In the genomic region with DNA sequence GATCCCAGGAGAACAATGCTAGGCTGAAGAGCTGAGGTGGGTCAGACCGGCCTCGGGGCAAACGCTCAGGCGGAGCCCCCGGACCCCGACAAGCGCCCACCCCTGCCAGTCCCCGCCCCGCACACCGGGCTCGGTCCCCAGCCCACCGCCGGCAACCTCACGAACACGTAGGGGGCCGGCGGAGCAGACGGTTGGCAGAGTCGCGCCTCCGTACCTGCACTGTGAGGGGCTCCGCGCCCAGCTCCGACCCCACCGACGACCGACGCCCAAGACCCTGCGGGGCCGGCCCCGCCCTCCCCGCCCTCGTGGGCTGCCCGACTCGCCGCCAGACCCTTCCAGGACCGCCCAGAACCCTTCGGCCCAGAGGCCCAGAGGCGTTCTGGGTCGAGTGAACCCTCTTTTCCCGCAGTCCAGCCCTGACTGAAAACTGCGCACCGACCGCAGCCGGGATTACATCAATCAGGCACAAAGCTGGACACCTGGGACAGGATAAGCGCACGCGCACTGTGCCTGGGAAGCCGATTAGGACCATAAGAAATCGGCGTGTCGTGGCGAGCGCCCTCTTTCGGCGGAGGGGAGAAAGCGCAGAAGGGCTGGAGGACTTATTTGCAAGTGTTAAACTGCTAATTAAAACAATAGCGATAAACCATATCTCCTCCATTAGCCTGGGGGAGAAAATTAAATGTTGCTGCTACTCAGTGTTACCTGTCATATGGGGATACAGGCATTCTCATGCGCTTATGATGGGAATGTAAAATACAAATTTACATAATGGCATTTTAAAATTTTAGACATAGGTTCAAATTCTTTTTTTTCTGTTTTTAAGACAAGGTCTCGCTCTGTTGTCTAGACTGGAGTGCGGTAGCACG, we compare ENCODE assay signal across 8 cellular contexts. TPM values are rescaled to one million over a fixed set of nuclear protein-coding genes. Genes with fewer than 3 reads are reported as not detected.
DNase-seq lines count a peak whose midpoint lies in the region; ATAC-seq and TF ChIP-seq lines count a peak whose summit lies in the region.

No MANE protein-coding gene starts in this region.

- POLR2A ChIA-PET in PC-9 (lab: Charles Lee; ENCODE audit: unreplicated experiment) = interaction anchor here (0.5 to 0.7 kb wide), 3 partner anchors 49 to 655 kb away, joined by 3 to 4 read pairs (median 3); a partner anchor contains a TSS

- peaks cover 10% of the 10 kb centered on the region for H4K20me1 ChIP-seq in PC-9 (ENCODE audit: insufficient read depth)

- ATAC-seq in GM21515 (IDR thresholded peaks at IDR 0.05; ENCODE audit: unreplicated experiment) = peak; percentile 67
- ATAC-seq in activated T-cell treated with anti-CD3 and anti-CD28 coated beads, Interleukin-2, amount 50 U/mL, for 4 hours = peak; percentile 92 to 94

- H3K4me3 Mint-ChIP-seq in activated T-cell treated with anti-CD3 and anti-CD28 coated beads, Interleukin-2, amount 50 U/mL, for 4 hours = no peak overlapping the region

- peak overlapping the region; percentile 98 for H3K4me2 ChIP-seq in PC-9

- H3K27me3 ChIP-seq in PC-9 (ENCODE audit: insufficient read depth, low read depth) = no peaks in the 10 kb centered on the region
- no peaks in the 10 kb centered on the region for H3K27me3 ChIP-seq in esophagus muscularis mucosa

- no peaks in the 10 kb centered on the region for H3K36me3 ChIP-seq in PC-9 (ENCODE audit: low read depth)
- H3K36me3 ChIP-seq in esophagus muscularis mucosa = no peaks in the 10 kb centered on the region

- peaks cover 45% of the 10 kb centered on the region for H3K79me2 ChIP-seq in PC-9 (ENCODE audit: low read depth)

- peak; percentile 47 for TF ChIP-seq POLR2A in esophagus muscularis mucosa (IDR thresholded peaks at IDR 0.05; ENCODE audit: low read depth)

- no peaks in the 10 kb centered on the region for H3K36me3 Mint-ChIP-seq in activated T-cell treated with anti-CD3 and anti-CD28 coated beads, Interleukin-2, amount 50 U/mL, for 4 hours (ENCODE audit: insufficient read depth)

- TF ChIP-seq CTCF in PC-9 (conservative IDR thresholded peaks at IDR 0.05) (peak; percentile 99), esophagus muscularis mucosa (IDR thresholded peaks at IDR 0.05) (peak; percentile 98)

- H3K4me1 Mint-ChIP-seq in activated T-cell treated with anti-CD3 and anti-CD28 coated beads, Interleukin-2, amount 50 U/mL, for 4 hours (ENCODE audit: low read depth) = no peaks in the 10 kb centered on the region

- H2AFZ ChIP-seq in PC-9 = peak overlapping the region; percentile 92

- H3K9me3 ChIP-seq in PC-9 (ENCODE audit: insufficient read depth, low read depth) (no peaks in the 10 kb centered on the region), esophagus muscularis mucosa (no peaks in the 10 kb centered on the region)

- no peaks in the 10 kb centered on the region for H3K9me2 ChIP-seq in PC-9 (ENCODE audit: insufficient read depth)

- TF ChIP-seq EP300 in esophagus muscularis mucosa (IDR thresholded peaks at IDR 0.05) = no peak

- in situ Hi-C loops in KBM-7 (cut with MboI; ENCODE audit: low pct_unique_long_range_greater_than_20kb, low sequenced_read_pairs) = no loop called here

- BruUV-seq in PC-9 (replicated peaks; lab: Mats Ljungman, UMichigan) = no TSS peak

- WGBS in esophagus muscularis mucosa = 1% methylated on average over 18 of the region's 62 CpGs

- H3K4me3 ChIP-seq in PC-9 (peak overlapping the region; percentile 90), esophagus muscularis mucosa (peak overlapping the region; percentile 70 to 94 (median 84))

- H3K27ac ChIP-seq in PC-9 (peak overlapping the region; percentile 69), esophagus muscularis mucosa (replicated peaks in 1 of 4) (peak overlapping the region; percentile 88 to 93 (median 91))

- DNase-seq in DMS 273 (lab: John Stamatoyannopoulos, UW; ENCODE audit: unreplicated experiment) (peak; percentile 96), KBM-7 (peak; percentile 92), PC-9 (peak; percentile 82 to 89), esophagus muscularis mucosa (ENCODE audit: extremely low spot score) (peak; percentile 97), myocyte (ENCODE audit: low read depth) (peak; percentile 92)
- peak; percentile 95 for DNase-seq in activated T-cell treated with anti-CD3 and anti-CD28 coated beads, Interleukin-2, amount 50 U/mL, for 4 hours
- peak; percentile 82 to 83 for DNase-seq in stimulated activated CD8-positive, alpha-beta memory T cell treated with anti-CD3 and anti-CD28 coated beads, Interleukin-7, amount 100 ng/mL, for 48 hours (ENCODE audit: extremely low read depth in 1 of 2, low read depth in 1 of 2)

- H3K27me3 Mint-ChIP-seq in activated T-cell treated with anti-CD3 and anti-CD28 coated beads, Interleukin-2, amount 50 U/mL, for 4 hours (ENCODE audit: low read depth) = peaks cover 5% of the 10 kb centered on the region

- no peaks in the 10 kb centered on the region for H3F3A ChIP-seq in PC-9 (ENCODE audit: insufficient read depth, low read depth)

- CTCF ChIA-PET in PC-9 (lab: Charles Lee) = interaction anchor here (0.5 to 0.7 kb wide), 5 partner anchors 17 to 367 kb away, joined by 3 to 13 read pairs (median 4); no protein-coding TSS in a partner anchor

- H3K4me1 ChIP-seq in PC-9 (replicated peaks; ENCODE audit: insufficient read depth) (peaks cover 19% of the 10 kb centered on the region), esophagus muscularis mucosa (peaks cover 40 to 49% (median 47%) of the 10 kb centered on the region in 4 donors)

- no peaks in the 10 kb centered on the region for H3K9me3 Mint-ChIP-seq in activated T-cell treated with anti-CD3 and anti-CD28 coated beads, Interleukin-2, amount 50 U/mL, for 4 hours

- intact Hi-C loops in PC-9 (cut with micrococcal nuclease; ENCODE audit: unreplicated experiment) (loop anchor here (1.0 kb wide), 1 partner anchor 29 kb away; a partner anchor contains a TSS), esophagus muscularis mucosa (cut with DNase I) (loop anchor here (10.0 kb wide), 2 partner anchors 57 to 137 kb away; no protein-coding TSS in a partner anchor)

RNA-seq across cellular contexts. Expression of a gene that starts 11.7 kb away (rescaled TPM):
- total RNA-seq in PC-9 (2021) (130 and 147 TPM in 2 replicates), esophagus muscularis mucosa (100 to 1,000 TPM; 136 to 188 (median 162) TPM), myocyte (121 and 123 TPM in 2 replicates)
- 10 to 100 TPM; 94.4 to 97.7 (median 97.6) TPM for total RNA-seq in activated T-cell treated with anti-CD3 and anti-CD28 coated beads, Interleukin-2, amount 50 U/mL, for 4 hours
- 183 TPM for polyA plus RNA-seq in myocyte (2012)

RNA-seq across cellular contexts. Expression of a gene that starts 29.6 kb away (rescaled TPM):
- total RNA-seq in PC-9 (2021) (9.8 and 12.0 TPM in 2 replicates), esophagus muscularis mucosa (1 to 10 TPM in 3 of 4 donors, under 1 TPM in 1; 0.66 to 4.6 (median 3.2) TPM), myocyte (0.26 and 1.4 TPM in 2 replicates)
- total RNA-seq in activated T-cell treated with anti-CD3 and anti-CD28 coated beads, Interleukin-2, amount 50 U/mL, for 4 hours = 1 to 10 TPM; 1.3 to 1.4 (median 1.4) TPM
- 1.9 TPM for polyA plus RNA-seq in myocyte (2012)

RNA-seq across cellular contexts. Expression of a gene that starts 29.7 kb away (rescaled TPM):
- total RNA-seq in PC-9 (2021) (46.7 and 53.0 TPM in 2 replicates), esophagus muscularis mucosa (10 to 100 TPM in 2 of 4 donors, 1 to 10 TPM in 2; 7.6 to 14.6 (median 11.9) TPM), myocyte (7.8 TPM in 2 replicates)
- total RNA-seq in activated T-cell treated with anti-CD3 and anti-CD28 coated beads, Interleukin-2, amount 50 U/mL, for 4 hours = 10 to 100 TPM; 29.1 to 32.1 (median 31.3) TPM
- 22.6 TPM for polyA plus RNA-seq in myocyte (2012)

RNA-seq across cellular contexts. Expression of a gene that starts 48.6 kb away (rescaled TPM):
- 1.2 TPM in 1 of 2 replicates, not detected in the other for total RNA-seq in PC-9 (2021)
- 1 to 10 TPM; 1.3 to 1.5 (median 1.4) TPM for total RNA-seq in activated T-cell treated with anti-CD3 and anti-CD28 coated beads, Interleukin-2, amount 50 U/mL, for 4 hours
- total RNA-seq in esophagus muscularis mucosa = 1 to 10 TPM in 3 of 4 donors, under 1 TPM in 1; 0.50 to 1.8 (median 1.4) TPM
- total RNA-seq in myocyte = 0.43 and 2.0 TPM in 2 replicates
- 0.98 TPM for polyA plus RNA-seq in myocyte (2012)

RNA-seq across cellular contexts. Expression of a gene that starts 49.9 kb away (rescaled TPM):
- total RNA-seq in PC-9 (2021) (58.9 and 63.4 TPM in 2 replicates), esophagus muscularis mucosa (10 to 100 TPM in 2 of 4 donors, 1 to 10 TPM in 2; 8.4 to 14.1 (median 11.3) TPM), myocyte (43.3 and 56.6 TPM in 2 replicates)
- total RNA-seq in activated T-cell treated with anti-CD3 and anti-CD28 coated beads, Interleukin-2, amount 50 U/mL, for 4 hours = 1 to 10 TPM in 1 of 3 donors, under 1 TPM in 2; 0.47 to 1.0 (median 0.71) TPM
- polyA plus RNA-seq in myocyte (2012) = 32.8 TPM

Comparison
In these comparisons a context has a peak if more than half of its experiments do, and no peak if none do; other contexts are left out.
1. Peak in every context shown above with its lines: DNase-seq, ATAC-seq, H3K4me3 ChIP-seq and H3K27ac ChIP-seq.